In genomic region chr4:27088491-27088890, GRCh38 we compare ENCODE assay signal across 15 cellular contexts.
DNase-seq lines count a peak whose midpoint lies in the region; FAIRE-seq and TF ChIP-seq lines count a peak whose summit lies in the region.
"Had no signal": no experiment of that assay in that cellular context is flagged by ENCODE, and none has a peak within 500 bp of the region (broad histone marks: within the 10 kb centered on the region; RNA-seq: fewer than 3 reads in every experiment).

No MANE protein-coding gene starts in this region.

- peak overlapping the region; percentile 40; the same call in 1 of the 2 replicates for H2BK20ac ChIP-seq in H1 (ENCODE audit: low read length)

- peak overlapping the region in 1 of 4 experiments; percentile 7; a peak in 1 of 7 replicates for H3K9ac ChIP-seq in H1 (replicated peaks in 1 of 4; ENCODE audit: extremely low read depth in 1 of 4, low read depth in 3 of 4, low read length in 3 of 4)

- TF ChIP-seq POLR2A in H1 (IDR thresholded peaks at IDR 0.05; ENCODE audit: control extremely low read depth in 1 of 2, low read depth in 2 of 2, low read length in 2 of 2) (no peak), vagina (IDR thresholded peaks at IDR 0.05) (no peak)

- H3K23me2 ChIP-seq in H1 (ENCODE audit: low read depth, low read length), result peaks cover 6% of the 10 kb centered on the region

- H3K79me2 ChIP-seq in H1 (ENCODE audit: control insufficient read depth in 1 of 2, insufficient read depth in 2 of 2, low read length in 2 of 2), result no peaks in the 10 kb centered on the region

- FAIRE-seq in H1 (lab: Jason Lieb, UNC), result no peak
- FAIRE-seq: HTR-8/SVneo, RCC 7860 had no signal

- no peak overlapping the region for H3K23ac ChIP-seq in H1 (ENCODE audit: insufficient read length)

- no peak overlapping the region for H4K5ac ChIP-seq in H1 (ENCODE audit: insufficient read length, low read depth, low read length)

- H4K91ac ChIP-seq in H1 (replicated peaks; ENCODE audit: insufficient read length, low read length), result peak overlapping the region; percentile 67

- H4K20me1 ChIP-seq in H1 (replicated peaks in 1 of 2; ENCODE audit: control insufficient read depth in 1 of 2, insufficient read depth in 2 of 2, low read length in 2 of 2), result no peaks in the 10 kb centered on the region

- peak overlapping the region in 1 of 2 experiments; percentile 37; a peak in 3 of 4 replicates for H3K4me2 ChIP-seq in H1 (ENCODE audit: insufficient read depth in 1 of 2, low read depth in 2 of 2, low read length in 2 of 2)
- H3K4me2 ChIP-seq: smooth muscle cell had no signal

- H3K79me1 ChIP-seq in H1 (ENCODE audit: low read depth, low read length), result no peaks in the 10 kb centered on the region

- H3K9me3 ChIP-seq in H1 (ENCODE audit: insufficient read depth in 2 of 2, low read depth in 1 of 2, low read length in 1 of 2), result no peaks in the 10 kb centered on the region
- no peaks in the 10 kb centered on the region for H3K9me3 ChIP-seq in vagina
- H3K9me3 ChIP-seq: esophagus squamous epithelium, psoas muscle had no signal

- H2BK5ac ChIP-seq in H1 (ENCODE audit: low read depth, low read length), result peak overlapping the region; percentile 92; the same call in 1 of the 2 replicates

- TF ChIP-seq CTCF in H1 (IDR thresholded peaks at IDR 0.05; ENCODE audit: control extremely low read depth in 1 of 3, insufficient read depth in 1 of 3, low read depth in 1 of 3, low read length in 3 of 3), result no peak
- no peak for TF ChIP-seq CTCF in vagina (IDR thresholded peaks at IDR 0.05)

- H2BK15ac ChIP-seq in H1 (ENCODE audit: low read length), result 0 out of 2 replicates have a peak overlapping the region, but pooled peaks have one; percentile 36

- DNase-seq in GF-D8 (lab: John Stamatoyannopoulos, UW) (peak; percentile 27), NOMO-1 treated with DMSO at 0.1 percent for 48 hours (lab: John Stamatoyannopoulos, UW; ENCODE audit: unreplicated experiment) (peak; percentile 37), H1 (ENCODE audit: low read depth in 1 of 2, low spot score in 2 of 2) (no peak), pons (ENCODE audit: low spot score) (peak; percentile 34), NCI-H1092 (lab: John Stamatoyannopoulos, UW) (no peak), vagina (ENCODE audit: extremely low spot score in 2 of 2) (no peak), A172 (ENCODE audit: low spot score) (no peak)
- DNase-seq: activated CD8-positive, alpha-beta memory T cell treated with anti-CD3 and anti-CD28 coated beads for 24 hours; CD8-positive, alpha-beta T cell; esophagus squamous epithelium; NCI-H526 treated with DMSO at 0.1 percent for 48 hours; psoas muscle had no signal

- H4K8ac ChIP-seq in H1 (ENCODE audit: extremely low read depth, insufficient read depth, low read length), result no peak overlapping the region

- no peak overlapping the region for H3K14ac ChIP-seq in H1 (ENCODE audit: insufficient read length)

- WGBS in H1 (ENCODE audit: extremely low coverage in 1 of 2, insufficient coverage in 1 of 2, insufficient read length in 1 of 2, insufficient replicate concordance in 2 of 2, low coverage in 1 of 2, low lambda C conversion rate in 2 of 2, missing lambda C conversion rate in 1 of 2), 2 experiments, result 76% methylated on average over 5 of the region's 5 CpGs; no CpG with 5 or more reads in 1 of the 2 experiments

- H3K56ac ChIP-seq in H1 (replicated peaks; ENCODE audit: insufficient read length, low read depth, low read length), result no peak overlapping the region

- no peak overlapping the region for H2AFZ ChIP-seq in H1 (ENCODE audit: low read length)

- no peak overlapping the region for H3K27ac ChIP-seq in H1 (ENCODE audit: low read depth, low read length)
- H3K27ac ChIP-seq in vagina, result no peak overlapping the region
- H3K27ac ChIP-seq: esophagus squamous epithelium, psoas muscle had no signal

- peak overlapping the region; percentile 71 for H3K4ac ChIP-seq in H1 (replicated peaks; ENCODE audit: insufficient read length, low read depth, low read length)

- peak overlapping the region; percentile 34; the same call in 1 of the 2 replicates for H2AK5ac ChIP-seq in H1 (ENCODE audit: low read depth, low read length)

- H3K18ac ChIP-seq in H1 (ENCODE audit: extremely low read depth, low read length), result peak overlapping the region; percentile 55; the same call in 1 of the 2 replicates

- CTCF ChIA-PET in H1 (lab: Charles Lee; ENCODE audit: partially characterized antibody), result interaction anchor here (0.8 to 1.3 kb wide), 3 partner anchors 12 to 36 kb away, joined by 3 read pairs; no protein-coding TSS in a partner anchor

- no peak overlapping the region for H3K4me3 ChIP-seq in H1 (ENCODE audit: extremely low read depth in 1 of 4, insufficient read depth in 2 of 4, low read depth in 3 of 4, low read length in 4 of 4)
- H3K4me3 ChIP-seq in vagina, result no peak overlapping the region
- H3K4me3 ChIP-seq: esophagus squamous epithelium, psoas muscle, smooth muscle cell had no signal

- H3K36me3 ChIP-seq in H1 (ENCODE audit: control insufficient read depth in 2 of 4, insufficient read depth in 4 of 4, low read length in 3 of 4) (no peaks in the 10 kb centered on the region), vagina (no peaks in the 10 kb centered on the region)
- H3K36me3 ChIP-seq: esophagus squamous epithelium had no signal

- no peak for TF ChIP-seq EP300 in H1 (IDR thresholded peaks at IDR 0.05; ENCODE audit: borderline replicate concordance in 1 of 2, low read depth in 2 of 2, low read length in 2 of 2)

- peaks cover 0 to 17% (median 11%) of the 10 kb centered on the region in 4 experiments; a peak in 6 of 7 replicates for H3K27me3 ChIP-seq in H1 (replicated peaks in 1 of 4; ENCODE audit: control insufficient read depth in 3 of 4, extremely low read depth in 1 of 4, insufficient read depth in 3 of 4, low read length in 3 of 4)
- H3K27me3 ChIP-seq in vagina, result no peaks in the 10 kb centered on the region

- H2BK12ac ChIP-seq in H1 (ENCODE audit: low read depth, low read length), result peak overlapping the region; percentile 88

- POLR2A ChIA-PET in H1 (lab: Charles Lee; ENCODE audit: partially characterized antibody), result interaction anchor here (1.3 to 1.6 kb wide), 3 partner anchors 12 to 35 kb away, joined by 3 to 6 read pairs (median 4); no protein-coding TSS in a partner anchor

- H3K4me1 ChIP-seq in H1 (replicated peaks in 1 of 4; ENCODE audit: control insufficient read depth in 3 of 4, insufficient read depth in 4 of 4, low read length in 3 of 4), result peaks cover 9 to 30% (median 29%) of the 10 kb centered on the region in 4 experiments
- H3K4me1 ChIP-seq in vagina, result peaks cover 6% of the 10 kb centered on the region
- H3K4me1 ChIP-seq: psoas muscle had no signal

- no peak for TF ChIP-seq RAD21 in H1 (IDR thresholded peaks at IDR 0.05 in 1 of 2, conservative IDR thresholded peaks at IDR 0.05 in 1 of 2; ENCODE audit: low read depth in 2 of 2, low read length in 2 of 2)

- peak overlapping the region; percentile 34 for H2BK120ac ChIP-seq in H1 (replicated peaks; ENCODE audit: low read depth, low read length)

- intact Hi-C loops in vagina (cut with DNase I), result no loop called here

TF ChIP-seq in H1, 55 proteins besides CTCF, POLR2A, EP300 and RAD21:
- TF ChIP-seq FOSL1 (IDR thresholded peaks at IDR 0.05; ENCODE audit: insufficient read depth, low read depth, low read length), result no peak
- TF ChIP-seq GABPA (IDR thresholded peaks at IDR 0.05; ENCODE audit: borderline replicate concordance, insufficient read depth, low read length), result no peak

Comparison
In these comparisons a context has a peak if more than half of its experiments do, and no peak if none do; other contexts are left out.
1. DNase-seq: peak in GF-D8 (single experiment), NOMO-1 treated with DMSO at 0.1 percent for 48 hours (single experiment) and pons (single experiment); none in H1 (0 of 2), NCI-H1092 (single experiment), vagina (0 of 2) and A172 (single experiment).